In the genomic region with DNA sequence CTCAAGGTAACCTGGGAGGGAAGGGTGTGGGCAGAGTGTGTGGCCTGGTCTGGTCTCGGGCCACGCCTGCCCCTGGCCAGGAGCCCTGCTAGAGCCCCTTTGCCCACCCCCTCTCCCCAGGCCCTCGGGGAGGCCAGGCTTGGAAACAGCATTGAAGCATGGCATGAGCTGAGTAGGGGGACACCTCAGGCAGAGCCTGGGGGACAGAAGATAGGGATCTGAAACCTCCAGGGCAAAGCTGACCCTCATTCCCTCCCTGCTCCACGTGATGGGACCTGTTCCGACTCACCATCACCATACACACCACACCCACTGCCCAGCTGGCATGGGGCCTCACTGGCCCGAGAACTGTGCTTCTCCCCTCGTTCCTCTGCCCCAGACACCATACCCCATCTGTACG, we compare ENCODE assay signal across 1 cellular context.
TF ChIP-seq lines count a peak whose summit lies in the region.

No MANE protein-coding gene starts in this region.

TF ChIP-seq in HEK293T, 16 proteins besides CTCF, POLR2A, EP300 and RAD21 (continued from another document):
- TF ChIP-seq BHLHE40 (IDR thresholded peaks at IDR 0.05; ENCODE audit: borderline replicate concordance), result no peak
- TF ChIP-seq FOXM1 (IDR thresholded peaks at IDR 0.05; ENCODE audit: borderline replicate concordance), result no peak
- TF ChIP-seq ELF4 (IDR thresholded peaks at IDR 0.05), result no peak
- no peak for TF ChIP-seq NFRKB (IDR thresholded peaks at IDR 0.05)
- TF ChIP-seq CTBP1 (IDR thresholded peaks at IDR 0.05; ENCODE audit: borderline replicate concordance), result no peak
- TF ChIP-seq ARNT (IDR thresholded peaks at IDR 0.05), result no peak
